Comparison of ENCODE assay signal across 9 cellular contexts in the genomic region with DNA sequence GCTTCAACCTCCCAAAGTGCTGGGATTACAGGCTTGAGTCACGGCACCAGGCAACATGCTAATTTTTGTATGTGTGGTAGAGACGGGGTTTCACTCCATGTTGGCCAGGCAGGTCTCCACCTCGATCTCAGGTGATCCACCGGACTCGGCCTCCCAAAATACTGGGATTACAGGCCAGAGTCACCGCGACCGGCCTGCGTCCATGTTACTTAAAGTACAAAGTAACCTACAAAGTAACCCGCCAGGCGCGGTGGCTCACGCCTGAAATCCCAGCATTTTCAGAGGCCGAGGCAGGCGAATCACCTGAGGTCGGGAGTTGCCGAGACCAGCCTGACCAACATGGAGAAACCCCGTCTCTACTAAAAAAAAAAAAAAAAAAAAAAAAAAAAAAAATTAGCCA. TPM values are rescaled to one million over a fixed set of nuclear protein-coding genes. Genes with fewer than 3 reads are reported as not detected.
"Had no signal": no experiment of that assay in that cellular context is flagged by ENCODE, and none has a peak within 500 bp of the region (broad histone marks: within the 10 kb centered on the region; RNA-seq: fewer than 3 reads in every experiment).

No MANE protein-coding gene starts in this region.

- ATAC-seq: HepG2 had no signal

- FAIRE-seq: H1, H54, HepG2 had no signal

- DNase-seq: HCEC 1CT had no signal

- H3K27ac ChIP-seq: HL-60 had no signal

- H3K36me3 Mint-ChIP-seq: IgD-negative memory B cell had no signal

- H3K27ac Mint-ChIP-seq: GM23338, H9, IgD-negative memory B cell had no signal

- H3K4me3 ChIP-seq: GM23338 had no signal

RNA-seq across cellular contexts. Expression of a gene that starts 1.1 kb away (rescaled TPM):
- total RNA-seq: GM23338, H1, H9, HepG2, HT1080 had no signal
